Comparison of ENCODE assay signal across 18 cellular contexts in the genomic region with DNA sequence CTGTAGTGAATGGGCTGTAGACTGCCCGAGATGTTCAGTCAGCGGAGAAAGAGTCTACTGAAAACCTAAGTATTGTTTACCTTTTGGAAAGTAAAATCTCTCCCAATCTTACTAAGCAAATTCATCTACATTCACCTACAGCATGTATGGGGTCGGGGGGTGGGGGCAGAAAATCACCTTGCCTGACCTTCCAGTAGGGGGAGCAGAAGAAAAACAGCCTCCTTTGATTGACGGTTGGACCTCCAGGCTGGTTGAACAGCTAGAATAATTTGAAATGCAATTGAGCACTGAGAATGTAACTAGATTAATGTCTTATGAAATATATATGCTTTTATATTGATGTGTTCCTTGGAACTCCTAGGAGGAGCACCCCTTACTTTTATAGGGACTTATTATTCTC. TPM values are rescaled to one million over a fixed set of nuclear protein-coding genes. Genes with fewer than 3 reads are reported as not detected.
DNase-seq lines count a peak whose midpoint lies in the region; ATAC-seq and TF ChIP-seq lines count a peak whose summit lies in the region.
"Had no signal": no experiment of that assay in that cellular context is flagged by ENCODE, and none has a peak within 500 bp of the region (broad histone marks: within the 10 kb centered on the region; RNA-seq: fewer than 3 reads in every experiment).

No MANE protein-coding gene starts in this region.

- H3K4me1 ChIP-seq in A673 (ENCODE audit: insufficient read depth, low read length, poor library complexity, severe bottlenecking) (no peaks in the 10 kb centered on the region), OCI-LY7 (ENCODE audit: insufficient read depth, low read length, poor library complexity, severe bottlenecking) (no peaks in the 10 kb centered on the region)
- H3K4me1 ChIP-seq: SJSA1 had no signal

- H3K27me3 ChIP-seq in A673 (replicated peaks; ENCODE audit: insufficient read depth, low read depth, low read length, poor library complexity), result peaks cover 13% of the 10 kb centered on the region
- H3K27me3 ChIP-seq: SJSA1 had no signal

- no TSS peak for BruUV-seq in A673 (replicated peaks; lab: Mats Ljungman, UMichigan)
- no TSS peak for BruUV-seq in OCI-LY7 (replicated peaks; lab: Mats Ljungman, UMichigan)

- H3K4me2 ChIP-seq in OCI-LY7 (ENCODE audit: low read length), result no peak overlapping the region

- H3K27ac ChIP-seq in A673 (ENCODE audit: low read depth, low read length, poor library complexity, severe bottlenecking) (no peak overlapping the region), OCI-LY7 (ENCODE audit: low read depth, low read length, poor library complexity, severe bottlenecking) (no peak overlapping the region)
- H3K27ac ChIP-seq: coronary artery, SJSA1 had no signal

- no peak overlapping the region for H2AFZ ChIP-seq in OCI-LY7 (ENCODE audit: low read length)

- DNase-seq in A673 (ENCODE audit: low spot score) (no peak), OCI-LY7 (ENCODE audit: low spot score) (peak; percentile 4), epithelial cell of esophagus (ENCODE audit: low read depth) (no peak), mesenteric fat pad (ENCODE audit: low spot score) (no peak)
- DNase-seq in stimulated activated naive CD4-positive, alpha-beta T cell (lab: John Stamatoyannopoulos, UW), result no peak
- DNase-seq: activated CD4-positive, alpha-beta T cell treated with anti-CD3 and anti-CD28 coated beads, Interleukin-2, amount 50 U/mL, for 1 hour; activated naive CD4-positive, alpha-beta T cell treated with Interleukin-2 at 50 U/mL for 16 hours; activated T-cell treated with anti-CD3 and anti-CD28 coated beads for 4 hours; COR-L47; immature natural killer cell; NCI-H146; NCI-H345; stimulated activated CD4-positive, alpha-beta T cell treated with anti-CD3 and anti-CD28 coated beads, Interleukin-1b, Interleukin-23, amount 100 ng/mL, for 48 hours had no signal

- intact Hi-C loops in A673 (cut with micrococcal nuclease; ENCODE audit: unreplicated experiment), result no loop called here
- intact Hi-C loops in OCI-LY7 (cut with micrococcal nuclease; ENCODE audit: unreplicated experiment), result no loop called here

- 0 out of 2 replicates have a peak, but pooled peaks have one; percentile 27 for TF ChIP-seq CTCF in A673 (conservative IDR thresholded peaks at IDR 0.05; ENCODE audit: low read depth, low read length)
- peak; percentile 35 for TF ChIP-seq CTCF in GM12873 (IDR thresholded peaks at IDR 0.05; ENCODE audit: insufficient read depth, low read depth, low read length, missing control alignments)
- TF ChIP-seq CTCF in OCI-LY7 (conservative IDR thresholded peaks at IDR 0.05; ENCODE audit: low read length), result peak; percentile 68
- peak; percentile 4 for TF ChIP-seq CTCF in epithelial cell of esophagus (IDR thresholded peaks at IDR 0.05; ENCODE audit: insufficient read depth, low read depth, low read length, missing control alignments)

- H3K36me3 ChIP-seq in A673 (ENCODE audit: insufficient read depth, low read length, poor library complexity, severe bottlenecking) (no peaks in the 10 kb centered on the region), OCI-LY7 (ENCODE audit: insufficient read depth, low read length) (no peaks in the 10 kb centered on the region)
- H3K36me3 ChIP-seq: SJSA1 had no signal

- CTCF ChIA-PET in A673 (lab: Charles Lee), result no interaction called here
- CTCF ChIA-PET in OCI-LY7 (lab: Charles Lee; ENCODE audit: unreplicated experiment), result no interaction called here

- H3K9me3 ChIP-seq in A673 (ENCODE audit: low read depth, low read length, poor library complexity, severe bottlenecking), result no peaks in the 10 kb centered on the region
- H3K9me3 ChIP-seq in OCI-LY7 (ENCODE audit: low read length), result no peaks in the 10 kb centered on the region
- H3K9me3 ChIP-seq: SJSA1 had no signal

- no peaks in the 10 kb centered on the region for H4K20me1 ChIP-seq in OCI-LY7 (ENCODE audit: insufficient read depth, low read length)

- POLR2A ChIA-PET in A673 (lab: Charles Lee; ENCODE audit: low non-redundant PET), result no interaction called here
- POLR2A ChIA-PET in OCI-LY7 (lab: Charles Lee), result interaction anchor here (0.6 to 0.7 kb wide), 2 partner anchors 31 to 366 kb away, joined by 3 read pairs; no protein-coding TSS in a partner anchor

- ATAC-seq in HG03108 (IDR thresholded peaks at IDR 0.05; ENCODE audit: unreplicated experiment) (no peak), HG02973 (IDR thresholded peaks at IDR 0.05; ENCODE audit: unreplicated experiment) (no peak)

- no peak overlapping the region for H3K4me3 ChIP-seq in A673 (ENCODE audit: low read depth, low read length, poor library complexity, severe bottlenecking)
- H3K4me3 ChIP-seq in OCI-LY7 (ENCODE audit: low read depth, low read length, poor library complexity, severe bottlenecking), result no peak overlapping the region
- H3K4me3 ChIP-seq in epithelial cell of esophagus (ENCODE audit: low read length), result no peak overlapping the region
- H3K4me3 ChIP-seq: coronary artery, SJSA1 had no signal

- no peaks in the 10 kb centered on the region for H3K79me2 ChIP-seq in OCI-LY7 (ENCODE audit: insufficient read depth, low read depth, low read length)

- no peaks in the 10 kb centered on the region for H3K9me2 ChIP-seq in OCI-LY7 (ENCODE audit: insufficient read depth, low read length)

RNA-seq across cellular contexts. Expression of a gene that starts 10.0 kb away (rescaled TPM):
- total RNA-seq in A673 (2021), result not detected in 2 replicates
- total RNA-seq in OCI-LY7 (2014; rRNA removed; shearing (Covaris generic)), result not detected in 2 replicates
- total RNA-seq in OCI-LY7 (2022), result not detected in 2 replicates
- 0.67 TPM for total RNA-seq in mesenteric fat pad
- total RNA-seq: SJSA1 had no signal

Comparison
In these comparisons a context has a peak if more than half of its experiments do, and no peak if none do; other contexts are left out.
1. CTCF ChIP-seq: peak in every context shown above with its lines; median percentile 68 in OCI-LY7; 35 in GM12873; 27 in A673; 4 in epithelial cell of esophagus.